14 cellular contexts compared by ENCODE assay signal in the genomic region with DNA sequence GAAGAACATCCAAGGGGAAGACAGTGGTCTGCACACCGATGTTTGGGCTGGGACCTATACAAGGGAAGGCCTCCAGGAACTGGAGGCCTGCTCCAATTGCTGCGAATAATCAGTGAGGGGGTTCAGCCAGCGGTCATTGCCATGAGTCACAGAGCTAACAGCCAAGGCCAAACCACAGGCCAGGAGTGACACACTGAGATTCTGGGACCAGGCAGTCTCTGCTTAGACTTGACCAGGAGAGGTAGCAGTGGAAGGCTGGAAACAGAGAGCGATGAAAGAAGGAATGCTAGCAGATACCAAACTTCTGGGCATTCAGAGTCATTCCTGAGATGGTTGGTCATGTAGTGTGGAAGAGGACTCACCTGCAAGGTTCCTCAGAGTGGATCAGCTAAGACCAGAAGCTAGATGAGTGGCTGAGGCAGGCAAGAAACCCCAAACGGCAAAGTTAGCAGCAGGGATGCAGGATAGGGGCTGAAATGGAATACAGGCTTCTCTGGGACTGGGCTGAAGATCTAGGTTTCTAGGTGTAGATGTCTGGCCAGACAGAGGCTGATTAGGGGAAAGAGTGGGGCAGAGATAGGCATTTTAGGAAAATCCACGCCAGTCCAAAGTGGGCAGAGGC. TPM values are rescaled to one million over a fixed set of nuclear protein-coding genes. Genes with fewer than 3 reads are reported as not detected.
DNase-seq lines count a peak whose midpoint lies in the region; ATAC-seq, FAIRE-seq and TF ChIP-seq lines count a peak whose summit lies in the region.
"Had no signal": no experiment of that assay in that cellular context is flagged by ENCODE, and none has a peak within 500 bp of the region (broad histone marks: within the 10 kb centered on the region; RNA-seq: fewer than 3 reads in every experiment).

No MANE protein-coding gene starts in this region.

- BruUV-seq in MCF 10A (replicated peaks; lab: Mats Ljungman, UMichigan), result no TSS peak
- no TSS peak for BruUV-seq in HepG2 (replicated peaks; lab: Mats Ljungman, UMichigan)

- H3K27ac Mint-ChIP-seq in MCF 10A (ENCODE audit: low read depth, unreplicated experiment), result no peak overlapping the region
- H3K27ac Mint-ChIP-seq in activated T-helper 1 cell treated with anti-CD3 and anti-CD28 coated beads, Interleukin-12 subunit alpha, Interleukin-12 subunit beta, Interleukin-2, Interleukin-4 antibody, amounts not matched to agents 30 ng/mL and 10 ng/mL and 1 ng/mL, durations not matched to agents 14 hours and 24 hours and 36 hours, result no peak overlapping the region
- H3K27ac Mint-ChIP-seq: activated T-cell treated with anti-CD3 and anti-CD28 coated beads, Interleukin-2, amount 50 U/mL, for 72 hours had no signal

- POLR2A ChIA-PET in A549 (lab: Yijun Ruan, JAX) (interaction anchor here (0.6 kb wide), 1 partner anchor 585 kb away, joined by 3 read pairs; no protein-coding TSS in a partner anchor), MCF 10A (lab: Yijun Ruan, JAX) (interaction anchor here (1.1 kb wide), 1 partner anchor 22 kb away, joined by 4 read pairs; no protein-coding TSS in a partner anchor), HepG2 (lab: Yijun Ruan, JAX) (no interaction called here)

- TF ChIP-seq EP300 in A549 (IDR thresholded peaks at IDR 0.05) (no peak), HepG2 (IDR thresholded peaks at IDR 0.05; ENCODE audit: low read depth in 2 of 2, low read length in 2 of 2) (no peak), HepG2 (CRISPR knock-in tag; IDR thresholded peaks at IDR 0.05; ENCODE audit: borderline replicate concordance) (no peak)

- H4K20me1 ChIP-seq in HepG2 (ENCODE audit: insufficient read depth, low read length), result no peaks in the 10 kb centered on the region

- DNase-seq in A549 (ENCODE audit: low read depth in 1 of 2, low spot score in 1 of 2), result peak; percentile 17 to 45
- DNase-seq in HTR-8/SVneo (ENCODE audit: insufficient read length, low spot score), result peak; percentile 9
- DNase-seq in MCF 10A (ENCODE audit: unreplicated experiment), result peak; percentile 90
- DNase-seq in HepG2 (ENCODE audit: low spot score), result no peak
- DNase-seq in spleen, result no peak
- DNase-seq in activated T-helper 1 cell treated with anti-CD3 and anti-CD28 coated beads, Interleukin-12 subunit alpha, Interleukin-12 subunit beta, Interleukin-2, Interleukin-4 antibody, amounts not matched to agents 30 ng/mL and 10 ng/mL and 1 ng/mL, durations not matched to agents 14 hours and 24 hours and 36 hours (ENCODE audit: low spot score), result no peak
- DNase-seq: activated T-cell treated with anti-CD3 and anti-CD28 coated beads, Interleukin-2, amount 50 U/mL, for 72 hours; dorsolateral prefrontal cortex; NCI-H1092 had no signal

- 21% methylated on average over 4 of the region's 6 CpGs for WGBS in A549 (ENCODE audit: missing lambda C conversion rate)
- WGBS in HepG2 (ENCODE audit: low lambda C conversion rate), result 0% methylated on average over 2 of the region's 6 CpGs
- WGBS in spleen, 5 donors, result 68 to 96% (median 78%) methylated on average over 5 to 6 of the region's 6 CpGs

- H3K36me3 ChIP-seq in HepG2 (replicated peaks in 1 of 2; ENCODE audit: control insufficient read depth in 1 of 2, insufficient read depth in 2 of 2, low read length in 2 of 2) (no peaks in the 10 kb centered on the region), spleen (no peaks in the 10 kb centered on the region)

- H3K4me2 ChIP-seq in A549, result peak overlapping the region; percentile 58
- H3K4me2 ChIP-seq in HepG2 (ENCODE audit: low read depth, low read length), result no peak overlapping the region

- H3K4me3 ChIP-seq in A549 (no peak overlapping the region), HepG2 (replicated peaks in 1 of 3; ENCODE audit: insufficient read depth in 1 of 3, low read depth in 2 of 3, low read length in 3 of 3) (no peak overlapping the region), spleen (no peak overlapping the region)
- H3K4me3 ChIP-seq: dorsolateral prefrontal cortex had no signal

- H3K36me3 Mint-ChIP-seq in MCF 10A (ENCODE audit: insufficient read depth, unreplicated experiment), result no peaks in the 10 kb centered on the region
- H3K36me3 Mint-ChIP-seq in activated T-helper 1 cell treated with anti-CD3 and anti-CD28 coated beads, Interleukin-12 subunit alpha, Interleukin-12 subunit beta, Interleukin-2, Interleukin-4 antibody, amounts not matched to agents 30 ng/mL and 10 ng/mL and 1 ng/mL, durations not matched to agents 14 hours and 24 hours and 36 hours (ENCODE audit: low read depth), result no peaks in the 10 kb centered on the region

- H3K9ac ChIP-seq in HepG2 (ENCODE audit: insufficient read depth, low read depth, low read length), result no peak overlapping the region
- H3K9ac ChIP-seq: parathyroid adenoma had no signal

- TF ChIP-seq RAD21 in A549 (conservative IDR thresholded peaks at IDR 0.05 in 1 of 2, IDR thresholded peaks at IDR 0.05 in 1 of 2) (no peak), HepG2 (CRISPR knock-in tag; IDR thresholded peaks at IDR 0.05) (no peak)

- H3K79me2 ChIP-seq in HepG2 (ENCODE audit: insufficient read depth, low read length), result no peaks in the 10 kb centered on the region
- H3K79me2 ChIP-seq: parathyroid adenoma had no signal

- in situ Hi-C loops in HepG2 (cut with HindIII; ENCODE audit: extremely low pct_ligation_motif_present, low pct_unique_long_range_greater_than_20kb), result no loop called here

- H2AFZ ChIP-seq in HepG2 (ENCODE audit: low read length), result no peak overlapping the region
- H2AFZ ChIP-seq: parathyroid adenoma had no signal

- no peak for TF ChIP-seq CTCF in A549 (IDR thresholded peaks at IDR 0.05)
- TF ChIP-seq CTCF in MCF 10A (IDR thresholded peaks at IDR 0.05; ENCODE audit: unreplicated experiment), result no peak
- no peak for TF ChIP-seq CTCF in HepG2 (CRISPR knock-in tag; IDR thresholded peaks at IDR 0.05)
- no peak for TF ChIP-seq CTCF in spleen (IDR thresholded peaks at IDR 0.05 in 8 of 11, conservative IDR thresholded peaks at IDR 0.05 in 3 of 11)

- peaks cover 7% of the 10 kb centered on the region for H3K4me1 Mint-ChIP-seq in MCF 10A (ENCODE audit: insufficient read depth, unreplicated experiment)
- no peaks in the 10 kb centered on the region for H3K4me1 Mint-ChIP-seq in activated T-helper 1 cell treated with anti-CD3 and anti-CD28 coated beads, Interleukin-12 subunit alpha, Interleukin-12 subunit beta, Interleukin-2, Interleukin-4 antibody, amounts not matched to agents 30 ng/mL and 10 ng/mL and 1 ng/mL, durations not matched to agents 14 hours and 24 hours and 36 hours (ENCODE audit: low read depth)

- H3K27me3 ChIP-seq in HepG2 (ENCODE audit: control insufficient read depth in 1 of 2, insufficient read depth in 2 of 2, low read length in 2 of 2) (no peaks in the 10 kb centered on the region), spleen (replicated peaks in 1 of 7) (no peaks in the 10 kb centered on the region)

- H3K4me3 Mint-ChIP-seq in MCF 10A (ENCODE audit: unreplicated experiment), result no peak overlapping the region
- H3K4me3 Mint-ChIP-seq in activated T-helper 1 cell treated with anti-CD3 and anti-CD28 coated beads, Interleukin-12 subunit alpha, Interleukin-12 subunit beta, Interleukin-2, Interleukin-4 antibody, amounts not matched to agents 30 ng/mL and 10 ng/mL and 1 ng/mL, durations not matched to agents 14 hours and 24 hours and 36 hours, result no peak overlapping the region
- H3K4me3 Mint-ChIP-seq: activated T-cell treated with anti-CD3 and anti-CD28 coated beads, Interleukin-2, amount 50 U/mL, for 72 hours had no signal

- FAIRE-seq in A549 (lab: Jason Lieb, UNC), result peak; percentile 81
- no peak for FAIRE-seq in HTR-8/SVneo (lab: Jason Lieb, UNC)
- no peak for FAIRE-seq in HepG2 (lab: Jason Lieb, UNC)
- FAIRE-seq: keratinocyte had no signal

- intact Hi-C loops in MCF 10A (cut with micrococcal nuclease) (no loop called here), HepG2 (cut with micrococcal nuclease; ENCODE audit: unreplicated experiment) (no loop called here), spleen (cut with DNase I; ENCODE audit: low total_unique reads) (no loop called here)
- intact Hi-C loops in activated T-helper 1 cell treated with anti-CD3 and anti-CD28 coated beads, Interleukin-12 subunit alpha, Interleukin-12 subunit beta, Interleukin-2, Interleukin-4 antibody, amounts not matched to agents 30 ng/mL and 10 ng/mL and 1 ng/mL, durations not matched to agents 14 hours and 24 hours and 36 hours (cut with micrococcal nuclease), result no loop called here

- peaks cover 12% of the 10 kb centered on the region; the same call in 2 of the 3 replicates for H3K4me1 ChIP-seq in A549
- no peaks in the 10 kb centered on the region for H3K4me1 ChIP-seq in HepG2 (ENCODE audit: insufficient read depth, low read length)
- H3K4me1 ChIP-seq in spleen, result no peaks in the 10 kb centered on the region
- H3K4me1 ChIP-seq: parathyroid adenoma had no signal

- H3K27ac ChIP-seq in A549 (peak overlapping the region; percentile 42 to 57; a peak in 5 of 6 replicates), HepG2 (ENCODE audit: extremely low read length, insufficient read depth, low read length) (no peak overlapping the region), spleen (no peak overlapping the region)
- H3K27ac ChIP-seq: dorsolateral prefrontal cortex, parathyroid adenoma had no signal

- CTCF ChIA-PET in A549 (lab: Yijun Ruan, JAX) (no interaction called here), MCF 10A (lab: Yijun Ruan, JAX) (interaction anchor here (0.5 kb wide), 1 partner anchor 627 kb away, joined by 3 read pairs; no protein-coding TSS in a partner anchor), HepG2 (lab: Yijun Ruan, JAX; ENCODE audit: low intra/inter-chr PET ratio, low total read pairs) (no interaction called here)

- no peaks in the 10 kb centered on the region for H3K27me3 Mint-ChIP-seq in MCF 10A (ENCODE audit: insufficient read depth, unreplicated experiment)
- no peaks in the 10 kb centered on the region for H3K27me3 Mint-ChIP-seq in activated T-helper 1 cell treated with anti-CD3 and anti-CD28 coated beads, Interleukin-12 subunit alpha, Interleukin-12 subunit beta, Interleukin-2, Interleukin-4 antibody, amounts not matched to agents 30 ng/mL and 10 ng/mL and 1 ng/mL, durations not matched to agents 14 hours and 24 hours and 36 hours (ENCODE audit: insufficient read depth)

- no peaks in the 10 kb centered on the region for H3K9me3 ChIP-seq in A549
- no peaks in the 10 kb centered on the region for H3K9me3 ChIP-seq in HepG2 (ENCODE audit: low read length)
- H3K9me3 ChIP-seq in spleen, result no peaks in the 10 kb centered on the region

- ATAC-seq in A549 (peak; percentile 90 to 91), HepG2 (no peak), HG02840 (IDR thresholded peaks at IDR 0.05; ENCODE audit: low FRiP score, unreplicated experiment) (no peak), GM18909 (IDR thresholded peaks at IDR 0.05; ENCODE audit: poor library complexity, unreplicated experiment) (no peak)
- ATAC-seq: activated T-cell treated with anti-CD3 and anti-CD28 coated beads, Interleukin-2, amount 50 U/mL, for 72 hours had no signal

- no peak for TF ChIP-seq POLR2A in A549 (IDR thresholded peaks at IDR 0.05; ENCODE audit: low read length)
- TF ChIP-seq POLR2A in HepG2 (IDR thresholded peaks at IDR 0.05; ENCODE audit: insufficient read depth in 1 of 2, low read depth in 2 of 2, low read length in 2 of 2), result no peak
- no peak for TF ChIP-seq POLR2A in spleen (IDR thresholded peaks at IDR 0.05)

- H3K9me3 Mint-ChIP-seq in MCF 10A (ENCODE audit: unreplicated experiment), result peaks cover 11% of the 10 kb centered on the region
- no peaks in the 10 kb centered on the region for H3K9me3 Mint-ChIP-seq in activated T-helper 1 cell treated with anti-CD3 and anti-CD28 coated beads, Interleukin-12 subunit alpha, Interleukin-12 subunit beta, Interleukin-2, Interleukin-4 antibody, amounts not matched to agents 30 ng/mL and 10 ng/mL and 1 ng/mL, durations not matched to agents 14 hours and 24 hours and 36 hours

RNA-seq across cellular contexts. Expression of gene CNGA2, which starts 54.7 kb away (rescaled TPM):
- not detected in 2 replicates for polyA plus RNA-seq in A549 (2011; rRNA removed)
- polyA plus RNA-seq in A549 (2012; cell fraction: cytosol; rRNA removed), result not detected in 2 replicates
- not detected in 2 replicates for polyA plus RNA-seq in A549 (2012; cell fraction: nucleus; rRNA removed)
- not detected in 3 replicates for polyA plus RNA-seq in A549 (2017; fragmentation: RNase III; extraction: RNeasy Plus Mini Kit Qiagen cat#74134 plus additional on column Dnase treatment)
- polyA minus RNA-seq in A549 (2011; rRNA and poly(A)+ RNA removed), result not detected in 2 replicates
- total RNA-seq in MCF 10A (2022), result not detected in 2 replicates
- not detected in 2 replicates for total RNA-seq in HepG2 (2016; rRNA removed; fragmentation: Illumina TruSeq; extraction: Trizol)
- total RNA-seq in HepG2 (2016; cell fraction: cytosol; rRNA removed; fragmentation: Illumina TruSeq; extraction: Trizol; ENCODE audit: low read depth), result not detected in 2 replicates
- total RNA-seq in HepG2 (2016; cell fraction: insoluble cytoplasmic fraction; rRNA removed; fragmentation: Illumina TruSeq; extraction: Trizol), result not detected in 2 replicates
- total RNA-seq in HepG2 (2016; cell fraction: membrane; rRNA removed; fragmentation: Illumina TruSeq; extraction: Trizol), result not detected in 2 replicates
- total RNA-seq in HepG2 (2016; cell fraction: nucleus; rRNA removed; fragmentation: Illumina TruSeq; extraction: Trizol), result not detected in 2 replicates
- polyA plus RNA-seq in HepG2 (2011; rRNA removed), result not detected in 2 replicates
- polyA plus RNA-seq in HepG2 (2011; cell fraction: cytosol; rRNA removed), result not detected in 2 replicates
- polyA plus RNA-seq in HepG2 (2011; cell fraction: nucleus; rRNA removed), result not detected in 2 replicates
- not detected in 2 replicates for polyA plus RNA-seq in HepG2 (2012)
- polyA plus RNA-seq in HepG2 (2016; cell fraction: cytosol; fragmentation: Illumina TruSeq; extraction: Trizol; ENCODE audit: low read depth), result not detected in 2 replicates
- polyA plus RNA-seq in HepG2 (2016; cell fraction: insoluble cytoplasmic fraction; fragmentation: Illumina TruSeq; extraction: Trizol; ENCODE audit: low read depth), result not detected in 2 replicates
- not detected in 2 replicates for polyA plus RNA-seq in HepG2 (2016; cell fraction: membrane; fragmentation: Illumina TruSeq; extraction: Trizol; ENCODE audit: low read depth)
- not detected in 2 replicates for polyA plus RNA-seq in HepG2 (2016; cell fraction: nucleus; fragmentation: Illumina TruSeq; extraction: Trizol; ENCODE audit: insufficient read depth, low read depth)
- not detected in 2 replicates for polyA minus RNA-seq in HepG2 (2011; rRNA and poly(A)+ RNA removed; ENCODE audit: low replicate concordance)
- not detected in 2 replicates for polyA minus RNA-seq in HepG2 (2011; cell fraction: cytosol; rRNA and poly(A)+ RNA removed)
- polyA minus RNA-seq in HepG2 (2011; cell fraction: nucleus; rRNA and poly(A)+ RNA removed), result not detected in 2 replicates
- not detected for total RNA-seq in spleen
- polyA plus RNA-seq in spleen, result not detected
- not detected in 2 replicates for total RNA-seq in activated T-helper 1 cell treated with anti-CD3 and anti-CD28 coated beads, Interleukin-12 subunit alpha, Interleukin-12 subunit beta, Interleukin-2, Interleukin-4 antibody, amounts not matched to agents 30 ng/mL and 10 ng/mL and 1 ng/mL, durations not matched to agents 14 hours and 24 hours and 36 hours
- total RNA-seq: A673; activated T-cell treated with anti-CD3 and anti-CD28 coated beads, Interleukin-2, amount 50 U/mL, for 72 hours; dorsolateral prefrontal cortex had no signal
- polyA plus RNA-seq: keratinocyte had no signal

Comparison
In these comparisons a context has a peak if more than half of its experiments do, and no peak if none do; other contexts are left out.
1. ATAC-seq: peak in A549 (2 of 2); none in HepG2 (single experiment), HG02840 (single experiment) and GM18909 (single experiment).
2. DNase-seq: peak in A549 (2 of 2), HTR-8/SVneo (single experiment) and MCF 10A (single experiment); none in HepG2 (single experiment), spleen (single experiment) and activated T-helper 1 cell treated with anti-CD3 and anti-CD28 coated beads, Interleukin-12 subunit alpha, Interleukin-12 subunit beta, Interleukin-2, Interleukin-4 antibody, amounts not matched to agents 30 ng/mL and 10 ng/mL and 1 ng/mL, durations not matched to agents 14 hours and 24 hours and 36 hours (single experiment).
3. H3K27ac ChIP-seq: peak in A549 (2 of 2); none in HepG2 (single experiment) and spleen (0 of 8).
4. Of the 38 proteins assayed by ChIP-seq in both HepG2 and A549: peak only in HepG2: none; only in A549: JUNB; in both: none; in neither: 36; mixed calls (peak in some experiments, not most) for 1.